1 cellular context compared by ENCODE assay signal in the genomic region with DNA sequence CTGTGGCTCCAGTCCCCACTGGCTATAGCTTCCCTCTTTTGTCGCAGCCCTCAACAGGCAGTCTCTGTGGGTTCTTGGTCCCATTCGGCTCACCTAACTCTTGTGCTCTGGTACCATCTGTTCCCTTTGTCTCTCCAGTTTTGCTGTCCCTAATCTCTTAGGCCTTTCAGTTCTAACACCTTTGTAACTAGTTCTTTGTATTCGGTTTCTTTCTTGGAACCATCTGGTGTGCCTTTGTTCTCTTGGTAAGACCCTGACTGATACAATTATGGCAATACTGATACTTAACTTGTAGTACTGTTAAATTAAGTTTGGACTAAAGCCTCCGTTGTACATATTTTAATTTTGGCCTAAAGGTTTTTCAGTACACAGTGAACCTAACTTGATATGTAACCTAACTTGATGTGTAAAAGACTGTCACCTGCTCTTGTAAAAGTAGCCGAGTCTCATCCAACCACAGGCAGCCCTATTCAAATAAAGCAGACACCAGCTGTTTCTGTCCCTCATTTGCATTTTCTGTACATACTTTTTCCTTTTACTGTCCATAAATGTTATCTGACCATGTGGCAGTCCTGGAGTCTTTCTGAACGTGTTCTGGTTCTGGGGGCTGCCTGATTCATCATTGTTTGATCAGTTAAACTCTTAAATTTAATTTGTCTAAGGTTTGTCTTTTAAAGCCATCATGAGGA.
TF ChIP-seq lines count a peak whose summit lies in the region.

No MANE protein-coding gene starts in this region.

TF ChIP-seq in GM12878, 131 proteins besides CTCF, POLR2A, EP300 and RAD21 (continued from another document):
- TF ChIP-seq RUNX3 (IDR thresholded peaks at IDR 0.05; ENCODE audit: low read length) (peak; percentile 58), POU2F2 (IDR thresholded peaks at IDR 0.05; ENCODE audit: borderline replicate concordance, low read depth, low read length) (peak; percentile 91; the same call in 2 of the 3 replicates), TCF12 (IDR thresholded peaks at IDR 0.05; ENCODE audit: low read depth, low read length) (0 out of 2 replicates have a peak, but pooled peaks have one; percentile 38), EGR1 (IDR thresholded peaks at IDR 0.05; ENCODE audit: borderline replicate concordance in 1 of 2, low read depth in 2 of 2, low read length in 2 of 2) (no peak), SIN3A (IDR thresholded peaks at IDR 0.05; ENCODE audit: low read depth, low read length) (no peak), MTA3 (IDR thresholded peaks at IDR 0.05; ENCODE audit: borderline replicate concordance, low read length) (no peak)
- TF ChIP-seq, protein P1, sequence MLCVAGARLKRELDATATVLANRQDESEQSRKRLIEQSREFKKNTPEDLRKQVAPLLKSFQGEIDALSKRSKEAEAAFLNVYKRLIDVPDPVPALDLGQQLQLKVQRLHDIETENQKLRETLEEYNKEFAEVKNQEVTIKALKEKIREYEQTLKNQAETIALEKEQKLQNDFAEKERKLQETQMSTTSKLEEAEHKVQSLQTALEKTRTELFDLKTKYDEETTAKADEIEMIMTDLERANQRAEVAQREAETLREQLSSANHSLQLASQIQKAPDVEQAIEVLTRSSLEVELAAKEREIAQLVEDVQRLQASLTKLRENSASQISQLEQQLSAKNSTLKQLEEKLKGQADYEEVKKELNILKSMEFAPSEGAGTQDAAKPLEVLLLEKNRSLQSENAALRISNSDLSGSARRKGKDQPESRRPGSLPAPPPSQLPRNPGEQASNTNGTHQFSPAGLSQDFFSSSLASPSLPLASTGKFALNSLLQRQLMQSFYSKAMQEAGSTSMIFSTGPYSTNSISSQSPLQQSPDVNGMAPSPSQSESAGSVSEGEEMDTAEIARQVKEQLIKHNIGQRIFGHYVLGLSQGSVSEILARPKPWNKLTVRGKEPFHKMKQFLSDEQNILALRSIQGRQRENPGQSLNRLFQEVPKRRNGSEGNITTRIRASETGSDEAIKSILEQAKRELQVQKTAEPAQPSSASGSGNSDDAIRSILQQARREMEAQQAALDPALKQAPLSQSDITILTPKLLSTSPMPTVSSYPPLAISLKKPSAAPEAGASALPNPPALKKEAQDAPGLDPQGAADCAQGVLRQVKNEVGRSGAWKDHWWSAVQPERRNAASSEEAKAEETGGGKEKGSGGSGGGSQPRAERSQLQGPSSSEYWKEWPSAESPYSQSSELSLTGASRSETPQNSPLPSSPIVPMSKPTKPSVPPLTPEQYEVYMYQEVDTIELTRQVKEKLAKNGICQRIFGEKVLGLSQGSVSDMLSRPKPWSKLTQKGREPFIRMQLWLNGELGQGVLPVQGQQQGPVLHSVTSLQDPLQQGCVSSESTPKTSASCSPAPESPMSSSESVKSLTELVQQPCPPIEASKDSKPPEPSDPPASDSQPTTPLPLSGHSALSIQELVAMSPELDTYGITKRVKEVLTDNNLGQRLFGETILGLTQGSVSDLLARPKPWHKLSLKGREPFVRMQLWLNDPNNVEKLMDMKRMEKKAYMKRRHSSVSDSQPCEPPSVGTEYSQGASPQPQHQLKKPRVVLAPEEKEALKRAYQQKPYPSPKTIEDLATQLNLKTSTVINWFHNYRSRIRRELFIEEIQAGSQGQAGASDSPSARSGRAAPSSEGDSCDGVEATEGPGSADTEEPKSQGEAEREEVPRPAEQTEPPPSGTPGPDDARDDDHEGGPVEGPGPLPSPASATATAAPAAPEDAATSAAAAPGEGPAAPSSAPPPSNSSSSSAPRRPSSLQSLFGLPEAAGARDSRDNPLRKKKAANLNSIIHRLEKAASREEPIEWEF (IDR thresholded peaks at IDR 0.05; ENCODE audit: insufficient replicate concordance, low read depth, low read length) = no peak
- TF ChIP-seq, protein P2, sequence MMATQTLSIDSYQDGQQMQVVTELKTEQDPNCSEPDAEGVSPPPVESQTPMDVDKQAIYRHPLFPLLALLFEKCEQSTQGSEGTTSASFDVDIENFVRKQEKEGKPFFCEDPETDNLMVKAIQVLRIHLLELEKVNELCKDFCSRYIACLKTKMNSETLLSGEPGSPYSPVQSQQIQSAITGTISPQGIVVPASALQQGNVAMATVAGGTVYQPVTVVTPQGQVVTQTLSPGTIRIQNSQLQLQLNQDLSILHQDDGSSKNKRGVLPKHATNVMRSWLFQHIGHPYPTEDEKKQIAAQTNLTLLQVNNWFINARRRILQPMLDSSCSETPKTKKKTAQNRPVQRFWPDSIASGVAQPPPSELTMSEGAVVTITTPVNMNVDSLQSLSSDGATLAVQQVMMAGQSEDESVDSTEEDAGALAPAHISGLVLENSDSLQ (IDR thresholded peaks at IDR 0.05) = peak; percentile 41; the same call in 1 of the 2 replicates
TF ChIP-seq in GM12878: peak in this region for 7.
